Comparison of ENCODE assay signal across 8 cellular contexts in the genomic region with DNA sequence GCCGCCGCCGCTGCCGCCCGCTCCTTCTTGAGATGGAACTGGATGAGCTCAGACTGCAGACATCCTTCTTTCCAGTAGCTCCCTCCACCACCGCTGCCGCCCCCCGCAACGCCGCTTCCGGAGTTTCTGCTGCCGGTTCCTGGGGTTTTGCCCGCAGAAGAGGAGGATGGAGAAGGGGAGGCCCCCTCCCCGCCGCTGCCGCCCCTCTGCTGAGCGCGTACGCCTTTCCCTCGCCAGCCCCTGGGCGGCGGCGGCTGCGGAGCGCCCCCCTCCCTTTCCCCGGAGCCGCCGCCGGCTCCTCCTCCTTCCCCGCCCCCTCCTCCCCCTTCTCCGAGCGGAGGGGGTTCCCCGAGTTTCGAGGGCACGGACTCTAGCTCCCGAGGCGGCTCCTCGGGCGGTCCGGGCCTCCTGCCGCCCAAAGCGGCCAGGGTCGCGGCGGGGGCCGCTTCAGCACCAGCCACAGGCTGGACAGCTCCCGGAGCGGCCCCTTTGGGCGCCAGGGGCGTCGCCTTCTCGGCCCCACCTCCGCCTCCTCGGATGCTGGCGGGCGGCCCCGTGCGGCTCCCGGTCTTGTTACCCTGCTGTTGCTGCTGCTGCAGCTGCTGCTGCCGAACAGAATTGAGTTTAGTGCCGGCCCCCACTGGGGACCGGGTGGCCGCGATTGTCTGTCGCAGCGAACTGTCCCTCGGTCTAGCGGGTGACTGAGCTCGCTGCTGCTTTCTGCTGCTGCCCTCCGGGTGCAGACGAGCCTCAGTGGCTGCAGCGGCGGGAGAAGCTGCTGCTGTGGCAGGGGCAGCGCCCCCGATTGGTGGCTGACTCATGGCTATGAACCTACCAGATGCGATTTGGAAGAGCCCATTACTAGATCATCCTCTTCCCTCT. TPM values are rescaled to one million over a fixed set of nuclear protein-coding genes. Genes with fewer than 3 reads are reported as not detected.
A peak's percentile ranks its signal among the peaks of the same experiment; 100 is the strongest.
DNase-seq lines count a peak whose midpoint lies in the region; ATAC-seq, FAIRE-seq and TF ChIP-seq lines count a peak whose summit lies in the region.

No MANE protein-coding gene starts in this region.

- CTCF ChIA-PET in GM12878 (lab: Yijun Ruan, JAX): interaction anchor here (0.7 to 4.6 kb wide), 33 partner anchors 8 to 329 kb away, joined by 3 to 28 read pairs (median 5); partner anchors contain the start of gene KIAA0408

- POLR2A ChIA-PET in GM12878 (lab: Charles Lee): interaction anchor here (0.7 to 1.1 kb wide), 2 partner anchors 32 to 172 kb away, joined by 3 read pairs; no protein-coding TSS in a partner anchor

- FAIRE-seq in GM12891 (lab: Jason Lieb, UNC) (peak; percentile 31), GM12878 (lab: Jason Lieb, UNC) (no peak)

- RAD21 ChIA-PET in GM12878 (lab: Charles Lee; ENCODE audit: unreplicated experiment): interaction anchor here (0.7 to 2.3 kb wide), 9 partner anchors 23 to 216 kb away, joined by 3 to 14 read pairs (median 4); no protein-coding TSS in a partner anchor

- H3K9ac ChIP-seq in GM12878 (ENCODE audit: control insufficient read depth, insufficient read depth, low read length): no peak overlapping the region
- no peak overlapping the region for H3K9ac ChIP-seq in iPS-15b (ENCODE audit: low read depth, low read length)
- peak overlapping the region; percentile 82 for H3K9ac ChIP-seq in skeletal muscle satellite cell (ENCODE audit: low read depth, low read length)

- TF ChIP-seq CTCF in GM12878 (IDR thresholded peaks at IDR 0.05 in 2 of 3, conservative IDR thresholded peaks at IDR 0.05 in 1 of 3; ENCODE audit: control insufficient read depth in 2 of 3, extremely low read depth in 1 of 3, insufficient read depth in 1 of 3, low read depth in 3 of 3, low read length in 3 of 3): no peak

- peaks cover 8 to 15% of the 10 kb centered on the region in 2 experiments for H3K27me3 ChIP-seq in GM12878 (replicated peaks in 1 of 2; ENCODE audit: control insufficient read depth in 2 of 2, insufficient read depth in 2 of 2, low read length in 1 of 2)
- peaks cover 48% of the 10 kb centered on the region for H3K27me3 ChIP-seq in iPS-15b (ENCODE audit: control insufficient read depth, insufficient read depth, low read length)
- peaks cover under 1% of the 10 kb centered on the region for H3K27me3 ChIP-seq in skeletal muscle satellite cell (ENCODE audit: control insufficient read depth, insufficient read depth, low read length)

- TF ChIP-seq POLR2A in GM12891 (IDR thresholded peaks at IDR 0.05; ENCODE audit: low read depth, low read length) (no peak), GM12878 (IDR thresholded peaks at IDR 0.05; ENCODE audit: low read depth, low read length) (no peak; the same call in 1 of the 2 replicates)

- BruUV-seq in GM12878 (replicated peaks; lab: Mats Ljungman, UMichigan): no TSS peak

- H3K79me2 ChIP-seq in GM12878 (ENCODE audit: control insufficient read depth, insufficient read depth, low read length): no peaks in the 10 kb centered on the region

- under 1% methylated on average over 65 of the region's 76 CpGs for WGBS in GM12878 (ENCODE audit: insufficient coverage, insufficient replicate concordance, low lambda C conversion rate, missing lambda C conversion rate)

- peak; percentile 60 for ATAC-seq in HG02571 (IDR thresholded peaks at IDR 0.05; ENCODE audit: unreplicated experiment)
- peak; percentile 82 for ATAC-seq in GM12878

- H3K4me3 ChIP-seq in GM12878: peak overlapping the region; percentile 62
- H3K4me3 ChIP-seq in iPS-15b (ENCODE audit: low read depth, low read length): peak overlapping the region; percentile 71
- H3K4me3 ChIP-seq in skeletal muscle satellite cell (ENCODE audit: low read length): peak overlapping the region; percentile 87

- TF ChIP-seq RAD21 in GM12878 (IDR thresholded peaks at IDR 0.05; ENCODE audit: insufficient read depth, low read depth, low read length): no peak

- H3K4me2 ChIP-seq in GM12878 (ENCODE audit: control insufficient read depth, insufficient read depth) (peak overlapping the region; percentile 92), skeletal muscle satellite cell (ENCODE audit: low read length) (peak overlapping the region; percentile 86)

- no peaks in the 10 kb centered on the region for H4K20me1 ChIP-seq in GM12878 (ENCODE audit: control insufficient read depth, insufficient read depth)

- no peaks in the 10 kb centered on the region for H3K9me3 ChIP-seq in GM12878 (replicated peaks; ENCODE audit: control insufficient read depth, insufficient read depth, low read length)
- H3K9me3 ChIP-seq in iPS-15b (ENCODE audit: control insufficient read depth, insufficient read depth, low read length): no peaks in the 10 kb centered on the region
- no peaks in the 10 kb centered on the region for H3K9me3 ChIP-seq in skeletal muscle satellite cell (replicated peaks; ENCODE audit: low read length)

- H2AFZ ChIP-seq in GM12878 (ENCODE audit: control insufficient read depth, low read depth, low read length): peak overlapping the region; percentile 52; the same call in 1 of the 2 replicates

- H3K36me3 ChIP-seq in GM12878 (ENCODE audit: control insufficient read depth in 2 of 2, insufficient read depth in 2 of 2, low read length in 1 of 2) (no peaks in the 10 kb centered on the region), iPS-15b (ENCODE audit: control insufficient read depth, insufficient read depth, low read length) (no peaks in the 10 kb centered on the region), skeletal muscle satellite cell (ENCODE audit: insufficient read depth, low read length) (peaks cover 15% of the 10 kb centered on the region)

- SMC1A ChIA-PET in GM12878 (lab: Charles Lee; ENCODE audit: uncharacterized antibody, unreplicated experiment): interaction anchor here (0.6 to 3.9 kb wide), 14 partner anchors 9 to 247 kb away, joined by 3 to 21 read pairs (median 4); partner anchors contain the start of gene KIAA0408

- no peak for TF ChIP-seq EP300 in GM12878 (IDR thresholded peaks at IDR 0.05; ENCODE audit: borderline replicate concordance in 1 of 2, control insufficient read depth in 1 of 2, low read depth in 2 of 2, low read length in 2 of 2)

- peak; percentile 75 for DNase-seq in GM12891 (ENCODE audit: insufficient read length, low spot score)
- peak; percentile 6 for DNase-seq in NAMALWA (ENCODE audit: low spot score)
- peak; percentile 68 for DNase-seq in T-helper 22 cell (ENCODE audit: low read depth)
- no peak for DNase-seq in GM12878 (ENCODE audit: low read depth, low spot score)
- DNase-seq in GF-D8 (lab: John Stamatoyannopoulos, UW): no peak

- peaks cover 4% of the 10 kb centered on the region for H3K4me1 ChIP-seq in GM12878 (ENCODE audit: control insufficient read depth, insufficient read depth, low read length)
- H3K4me1 ChIP-seq in iPS-15b (ENCODE audit: control insufficient read depth, insufficient read depth, low read length): no peaks in the 10 kb centered on the region
- H3K4me1 ChIP-seq in skeletal muscle satellite cell (ENCODE audit: control insufficient read depth, insufficient read depth, low read length): peaks cover 19% of the 10 kb centered on the region

- H3K27ac ChIP-seq in GM12878 (ENCODE audit: control insufficient read depth, insufficient read depth): no peak overlapping the region

- intact Hi-C loops in GM12878 (cut with micrococcal nuclease; ENCODE audit: unreplicated experiment): no loop called here

- in situ Hi-C loops in GM12878 (cut with MboI): no loop called here

TF ChIP-seq in GM12891, 5 proteins besides CTCF, POLR2A, EP300 and RAD21:
- TF ChIP-seq TAF1 (IDR thresholded peaks at IDR 0.05; ENCODE audit: low read depth, low read length) (no peak), POU2F2 (IDR thresholded peaks at IDR 0.05; ENCODE audit: low read depth, low read length) (no peak), PAX5 (IDR thresholded peaks at IDR 0.05; ENCODE audit: insufficient read depth, low read length, severe bottlenecking) (no peak), POLR2AphosphoS5 (IDR thresholded peaks at IDR 0.05; ENCODE audit: low read depth, low read length) (no peak), SPI1 (IDR thresholded peaks at IDR 0.05; ENCODE audit: low read depth, low read length) (no peak)

TF ChIP-seq in GM12878, 131 proteins besides CTCF, POLR2A, EP300 and RAD21 (continues in another document):
- TF ChIP-seq SMARCA5 (IDR thresholded peaks at IDR 0.05) (no peak), TBL1XR1 (IDR thresholded peaks at IDR 0.05; ENCODE audit: low read depth, low read length) (no peak), HDAC2 (IDR thresholded peaks at IDR 0.05) (no peak), ETV6 (conservative IDR thresholded peaks at IDR 0.05 in 1 of 2, IDR thresholded peaks at IDR 0.05 in 1 of 2; ENCODE audit: borderline replicate concordance in 1 of 2, low read depth in 1 of 2) (no peak)
- TF ChIP-seq, protein P1, sequence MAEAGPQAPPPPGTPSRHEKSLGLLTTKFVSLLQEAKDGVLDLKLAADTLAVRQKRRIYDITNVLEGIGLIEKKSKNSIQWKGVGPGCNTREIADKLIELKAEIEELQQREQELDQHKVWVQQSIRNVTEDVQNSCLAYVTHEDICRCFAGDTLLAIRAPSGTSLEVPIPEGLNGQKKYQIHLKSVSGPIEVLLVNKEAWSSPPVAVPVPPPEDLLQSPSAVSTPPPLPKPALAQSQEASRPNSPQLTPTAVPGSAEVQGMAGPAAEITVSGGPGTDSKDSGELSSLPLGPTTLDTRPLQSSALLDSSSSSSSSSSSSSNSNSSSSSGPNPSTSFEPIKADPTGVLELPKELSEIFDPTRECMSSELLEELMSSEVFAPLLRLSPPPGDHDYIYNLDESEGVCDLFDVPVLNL (IDR thresholded peaks at IDR 0.05; ENCODE audit: low read depth, low read length): no peak

RNA-seq across cellular contexts. Expression of gene KIAA0408, which starts 56.8 kb away (rescaled TPM):
- 0.76 TPM for polyA plus RNA-seq in GM12891 (2012; ENCODE audit: low read depth, missing spikeins)
- not detected in 2 replicates for total RNA-seq in GM12878 (2013; cell fraction: nucleolus; rRNA removed)
- 0.06 and 0.11 TPM in 2 replicates for total RNA-seq in GM12878 (2014; rRNA removed)
- 0.04 TPM in 1 of 2 replicates, not detected in the other for total RNA-seq in GM12878 (2014; rRNA removed; fragmentation: Illumina TruSeq; extraction: Trizol)
- total RNA-seq in GM12878 (2021): not detected in 2 replicates
- polyA plus RNA-seq in GM12878 (2011; ENCODE audit: low read depth): 0.07 TPM
- 0.30 and 0.76 TPM in 2 replicates for polyA plus RNA-seq in GM12878 (2011; rRNA removed)
- polyA plus RNA-seq in GM12878 (2011; cell fraction: cytosol; rRNA removed): 0.25 and 0.28 TPM in 2 replicates
- 0.83 and 1.1 TPM in 2 replicates for polyA plus RNA-seq in GM12878 (2011; cell fraction: nucleus; rRNA removed)
- polyA plus RNA-seq in GM12878 (2012): 0.07 and 0.34 TPM in 2 replicates
- 0.07 and 0.10 TPM in 2 replicates for polyA plus RNA-seq in GM12878 (2014; fragmentation: Illumina TruSeq; extraction: Trizol)
- not detected for polyA plus RNA-seq in GM12878 (2014; fragmentation: Nextera tagmentation; extraction: Ambion mirVana)
- 0.03 TPM in 2 replicates for polyA plus RNA-seq in GM12878 (2014; rRNA removed)
- under 1 TPM in 1 of 2 experiments, not detected in 1; 0.10 TPM for polyA plus RNA-seq in GM12878 (2016; fragmentation: Nextera tagmentation; extraction: Ambion mirVana)
- polyA minus RNA-seq in GM12878 (2011; rRNA and poly(A)+ RNA removed): 0.07 and 0.21 TPM in 2 replicates
- 0.40 TPM in 1 of 2 replicates, not detected in the other for polyA minus RNA-seq in GM12878 (2011; cell fraction: cytosol; rRNA and poly(A)+ RNA removed)
- polyA minus RNA-seq in GM12878 (2011; cell fraction: nucleus; rRNA and poly(A)+ RNA removed): 0.12 and 0.38 TPM in 2 replicates
- total RNA-seq in skeletal muscle satellite cell (2012; rRNA removed): 2.0 TPM in 2 replicates

Comparison
In these comparisons a context has a peak if more than half of its experiments do, and no peak if none do; other contexts are left out.
1. DNase-seq: peak in GM12891 (single experiment), NAMALWA (single experiment) and T-helper 22 cell (single experiment); none in GM12878 (single experiment) and GF-D8 (single experiment).
2. Peak in every context shown above with its lines, with median percentiles within 50 percentile points of each other: H3K4me3 ChIP-seq.